Comparison of ENCODE assay signal across 9 cellular contexts in genomic region chr20:62792182-62792939, GRCh38. TPM values are rescaled to one million over a fixed set of nuclear protein-coding genes. Genes with fewer than 3 reads are reported as not detected.
DNase-seq lines count a peak whose midpoint lies in the region; ATAC-seq and TF ChIP-seq lines count a peak whose summit lies in the region.
"Had no signal": no experiment of that assay in that cellular context is flagged by ENCODE, and none has a peak within 500 bp of the region (broad histone marks: within the 10 kb centered on the region; RNA-seq: fewer than 3 reads in every experiment).

No MANE protein-coding gene starts in this region.

- H3K4me1 ChIP-seq in Panc1 (ENCODE audit: control insufficient read depth, insufficient read depth, low read length), result peaks cover 14% of the 10 kb centered on the region
- H3K4me1 ChIP-seq in neutrophil (ENCODE audit: control insufficient read depth in 1 of 2, insufficient read depth in 1 of 2, low read depth in 1 of 2, low read length in 1 of 2), result peaks cover 34 to 46% of the 10 kb centered on the region in 2 experiments
- peaks cover 40% of the 10 kb centered on the region for H3K4me1 ChIP-seq in OCI-LY7 (ENCODE audit: insufficient read depth, low read length, poor library complexity, severe bottlenecking)

- TF ChIP-seq CTCF in Panc1 (IDR thresholded peaks at IDR 0.05) (no peak), neutrophil (IDR thresholded peaks at IDR 0.05) (no peak), OCI-LY7 (conservative IDR thresholded peaks at IDR 0.05; ENCODE audit: low read length) (no peak)

- no peaks in the 10 kb centered on the region for H3K9me3 ChIP-seq in Panc1 (ENCODE audit: control insufficient read depth, insufficient read depth, low read depth, low read length)
- no peaks in the 10 kb centered on the region for H3K9me3 ChIP-seq in neutrophil
- H3K9me3 ChIP-seq in OCI-LY7 (ENCODE audit: low read length), result no peaks in the 10 kb centered on the region
- H3K9me3 ChIP-seq: gastrocnemius medialis, thoracic aorta had no signal

- no peaks in the 10 kb centered on the region for H3K27me3 ChIP-seq in Panc1 (ENCODE audit: control insufficient read depth, insufficient read depth, low read length)
- no peaks in the 10 kb centered on the region for H3K27me3 ChIP-seq in neutrophil
- H3K27me3 ChIP-seq: gastrocnemius medialis had no signal

- H3K27ac ChIP-seq in Panc1 (ENCODE audit: low read length), result peak overlapping the region; percentile 18
- H3K27ac ChIP-seq in cingulate gyrus (ENCODE audit: low read depth, low read length), result peak overlapping the region; percentile 16
- peak overlapping the region; percentile 20 for H3K27ac ChIP-seq in neutrophil
- H3K27ac ChIP-seq in OCI-LY7 (ENCODE audit: low read depth, low read length, poor library complexity, severe bottlenecking), result no peak overlapping the region
- H3K27ac ChIP-seq: thoracic aorta had no signal

- peak; percentile 67 for DNase-seq in EL
- no peak for DNase-seq in Panc1 (ENCODE audit: low read depth, low spot score)
- no peak for DNase-seq in OCI-LY7 (ENCODE audit: low spot score)
- no peak for DNase-seq in left colon

- POLR2A ChIA-PET in Panc1 (lab: Charles Lee) (interaction anchor here (0.6 kb wide), 1 partner anchor 98 kb away, joined by 3 read pairs; no protein-coding TSS in a partner anchor), OCI-LY7 (lab: Charles Lee) (no interaction called here)

- no peak overlapping the region for H2AFZ ChIP-seq in OCI-LY7 (ENCODE audit: low read length)

- no peak overlapping the region for H3K4me2 ChIP-seq in OCI-LY7 (ENCODE audit: low read length)

- BruUV-seq in Panc1 (replicated peaks; lab: Mats Ljungman, UMichigan) (no TSS peak), OCI-LY7 (replicated peaks; lab: Mats Ljungman, UMichigan) (no TSS peak)

- ATAC-seq in Panc1 (no peak), HG02623 (IDR thresholded peaks at IDR 0.05; ENCODE audit: unreplicated experiment) (no peak), left colon (no peak)
- ATAC-seq: gastrocnemius medialis had no signal

- no peaks in the 10 kb centered on the region for H3K9me2 ChIP-seq in OCI-LY7 (ENCODE audit: insufficient read depth, low read length)

- CTCF ChIA-PET in Panc1 (lab: Charles Lee) (interaction anchor here (0.6 to 1.7 kb wide), 5 partner anchors 19 to 253 kb away, joined by 3 to 5 read pairs (median 3); no protein-coding TSS in a partner anchor), OCI-LY7 (lab: Charles Lee; ENCODE audit: unreplicated experiment) (interaction anchor here (0.5 kb wide), 1 partner anchor 709 kb away, joined by 3 read pairs; no protein-coding TSS in a partner anchor)

- in situ Hi-C loops in Panc1 (cut with HindIII; ENCODE audit: low pct_unique_long_range_greater_than_20kb, low sequenced_read_pairs), result no loop called here

- H3K36me3 ChIP-seq in Panc1 (ENCODE audit: control insufficient read depth, insufficient read depth, low read length), result peaks cover 3% of the 10 kb centered on the region; the same call in 1 of the 2 replicates
- H3K36me3 ChIP-seq in neutrophil, result no peaks in the 10 kb centered on the region
- no peaks in the 10 kb centered on the region for H3K36me3 ChIP-seq in OCI-LY7 (ENCODE audit: insufficient read depth, low read length)
- H3K36me3 ChIP-seq: gastrocnemius medialis, thoracic aorta had no signal

- no peak overlapping the region for H3K4me3 ChIP-seq in Panc1 (ENCODE audit: low read depth in 2 of 2, low read length in 2 of 2)
- no peak overlapping the region for H3K4me3 ChIP-seq in neutrophil (ENCODE audit: low read depth in 1 of 2, low read length in 1 of 2)
- H3K4me3 ChIP-seq in OCI-LY7 (ENCODE audit: low read depth, low read length, poor library complexity, severe bottlenecking), result no peak overlapping the region
- H3K4me3 ChIP-seq: gastrocnemius medialis, thoracic aorta had no signal

- intact Hi-C loops in Panc1 (cut with micrococcal nuclease; ENCODE audit: unreplicated experiment) (loop anchor here (10.0 kb wide), 1 partner anchor 318 kb away; the partner anchor contains the start of gene GATA5), OCI-LY7 (cut with micrococcal nuclease; ENCODE audit: unreplicated experiment) (loop anchor here (5.0 kb wide), 2 partner anchors 140 to 385 kb away; partner anchors contain the start of gene CABLES2), left colon (cut with DNase I, micrococcal nuclease) (loop anchor here in 1 of 2 donors (5.0 kb wide), 1 partner anchor 125 kb away; no protein-coding TSS in a partner anchor)

- peaks cover 6% of the 10 kb centered on the region; the same call in 1 of the 2 replicates for H3K79me2 ChIP-seq in OCI-LY7 (ENCODE audit: insufficient read depth, low read depth, low read length)

- no peaks in the 10 kb centered on the region for H4K20me1 ChIP-seq in OCI-LY7 (ENCODE audit: insufficient read depth, low read length)

RNA-seq across cellular contexts. Expression of gene MRGBP, which starts 3.9 kb away (rescaled TPM):
- total RNA-seq in Panc1 (2021; ENCODE audit: unreplicated experiment) (49.9 TPM), OCI-LY7 (2022) (19.9 and 22.6 TPM in 2 replicates), left colon (10 to 100 TPM in 1 of 2 donors, 1 to 10 TPM in 1; 8.1 to 10.6 TPM)
- polyA plus RNA-seq in Panc1 (2012; ENCODE audit: insufficient read length), result 46.9 TPM
- 22.2 and 25.1 TPM in 2 replicates for total RNA-seq in OCI-LY7 (2014; rRNA removed; shearing (Covaris generic))

RNA-seq across cellular contexts. Expression of gene OGFR, which starts 12.3 kb away (rescaled TPM):
- total RNA-seq in Panc1 (2021; ENCODE audit: unreplicated experiment), result 47.3 TPM
- 60.2 TPM for polyA plus RNA-seq in Panc1 (2012; ENCODE audit: insufficient read length)
- 64.8 and 75.6 TPM in 2 replicates for total RNA-seq in OCI-LY7 (2014; rRNA removed; shearing (Covaris generic))
- 66.2 and 69.9 TPM in 2 replicates for total RNA-seq in OCI-LY7 (2022)
- 10 to 100 TPM; 39.5 to 41.0 TPM for total RNA-seq in left colon

RNA-seq across cellular contexts. Expression of gene COL9A3, which starts 24.5 kb away (rescaled TPM):
- total RNA-seq in Panc1 (2021; ENCODE audit: unreplicated experiment), result 46.6 TPM
- polyA plus RNA-seq in Panc1 (2012; ENCODE audit: insufficient read length), result 53.7 TPM
- 1.0 and 1.7 TPM in 2 replicates for total RNA-seq in OCI-LY7 (2014; rRNA removed; shearing (Covaris generic))
- total RNA-seq in OCI-LY7 (2022), result 5.2 and 6.1 TPM in 2 replicates
- 1 to 10 TPM; 2.3 to 2.8 TPM for total RNA-seq in left colon
